10 cellular contexts compared by ENCODE assay signal in the genomic region with DNA sequence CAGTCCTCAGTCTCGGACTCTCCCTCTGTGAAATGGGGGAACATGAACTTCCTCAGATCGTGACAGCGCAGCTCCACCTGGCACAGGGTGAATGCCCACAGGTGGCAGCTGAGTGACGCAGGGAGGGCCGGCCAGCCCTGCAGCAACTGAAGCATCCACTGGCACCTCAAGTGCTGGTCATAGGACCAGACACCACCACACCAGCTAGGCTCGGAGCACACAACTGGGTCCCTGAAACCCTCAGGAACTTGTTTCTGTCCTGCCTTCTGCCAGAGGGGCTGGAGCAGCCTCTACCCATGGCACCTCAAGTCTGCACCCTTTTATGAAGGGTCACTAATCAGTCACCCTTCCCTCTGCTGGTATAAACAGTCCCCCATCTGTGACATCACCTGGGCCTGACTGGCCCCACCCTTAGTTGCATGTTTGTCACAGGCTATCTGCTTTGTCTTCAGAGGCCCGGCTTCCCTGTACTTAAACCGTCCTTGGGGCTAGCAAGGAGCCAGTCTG. TPM values are rescaled to one million over a fixed set of nuclear protein-coding genes. Genes with fewer than 3 reads are reported as not detected.
DNase-seq lines count a peak whose midpoint lies in the region; ATAC-seq, FAIRE-seq and TF ChIP-seq lines count a peak whose summit lies in the region.
"Had no signal": no experiment of that assay in that cellular context is flagged by ENCODE, and none has a peak within 500 bp of the region (broad histone marks: within the 10 kb centered on the region; RNA-seq: fewer than 3 reads in every experiment).

No MANE protein-coding gene starts in this region.

- peaks cover 0 to 5% of the 10 kb centered on the region in 2 donors for H3K36me3 ChIP-seq in kidney (ENCODE audit: control insufficient read depth in 1 of 2, insufficient read depth in 2 of 2, low read length in 2 of 2)

- no peak overlapping the region for H3K27ac ChIP-seq in kidney (ENCODE audit: low read depth in 2 of 2, low read length in 2 of 2)

- peaks cover 0 to 2% (median 0%) of the 10 kb centered on the region in 7 donors for H3K9me3 Mint-ChIP-seq in CD14-positive monocyte

- H3K27me3 Mint-ChIP-seq in CD14-positive monocyte (ENCODE audit: low read depth in 3 of 3): peaks cover 0 to 12% (median 6%) of the 10 kb centered on the region in 3 donors

- in situ Hi-C loops in GM18951 (cut with MboI; ENCODE audit: low sequenced_read_pairs, unreplicated experiment): no loop called here

- H3K9ac ChIP-seq in kidney (ENCODE audit: low read length in 2 of 2): no peak overlapping the region

- intact Hi-C loops in CD14-positive monocyte (cut with micrococcal nuclease): no loop called here
- intact Hi-C loops in kidney (cut with DNase I): loop anchor here (5.0 kb wide), 1 partner anchor 40 kb away; no protein-coding TSS in a partner anchor
- intact Hi-C loops in sciatic nerve (cut with DNase I): no loop called here

- H3K4me3 ChIP-seq in kidney (ENCODE audit: low read length in 2 of 2): no peak overlapping the region

- peaks cover 5 to 30% of the 10 kb centered on the region in 2 donors for H3K4me1 ChIP-seq in kidney (ENCODE audit: control insufficient read depth in 1 of 2, insufficient read depth in 1 of 2, low read depth in 1 of 2, low read length in 2 of 2)

- H3K27ac Mint-ChIP-seq in CD14-positive monocyte: peak overlapping the region in 4 of 7 donors; percentile 27 to 83 (median 34)

- no peak for FAIRE-seq in kidney (lab: Jason Lieb, UNC)

- no peaks in the 10 kb centered on the region for H3K9me3 ChIP-seq in kidney (ENCODE audit: control insufficient read depth in 1 of 2, low read length in 2 of 2)

- TF ChIP-seq CTCF in CD14-positive monocyte (IDR thresholded peaks at IDR 0.05): no peak
- no peak for TF ChIP-seq CTCF in kidney (IDR thresholded peaks at IDR 0.05; ENCODE audit: borderline replicate concordance, extremely low read depth, insufficient read depth)

- ATAC-seq in HG03565 (IDR thresholded peaks at IDR 0.05; ENCODE audit: unreplicated experiment) (no peak), sciatic nerve (no peak)

- peaks cover 53 to 54% of the 10 kb centered on the region in 2 donors for H3K36me3 Mint-ChIP-seq in CD14-positive monocyte

- H3K4me1 Mint-ChIP-seq in CD14-positive monocyte: peaks cover 85% of the 10 kb centered on the region

- peak; percentile 23 for TF ChIP-seq POLR2A in GM18951 (IDR thresholded peaks at IDR 0.05; ENCODE audit: extremely low read depth, insufficient read depth, insufficient read length)

- DNase-seq in CD14-positive monocyte (ENCODE audit: low spot score) (no peak), RPMI8226 (peak; percentile 93), kidney (peak; percentile 73), AG08395 (ENCODE audit: low spot score) (no peak), LoVo (ENCODE audit: low spot score) (no peak), sciatic nerve (ENCODE audit: low spot score) (no peak)
- DNase-seq: DND-41, NCI-H2081 treated with DMSO at 0.1 percent for 48 hours had no signal

- H3K4me3 Mint-ChIP-seq in CD14-positive monocyte: peak overlapping the region in 1 of 2 donors; percentile 46

RNA-seq across cellular contexts. Expression of a gene that starts 7.4 kb away (rescaled TPM):
- polyA plus RNA-seq in CD14-positive monocyte (not detected), kidney (ENCODE audit: insufficient read depth, low read depth, low replicate concordance) (4.5 TPM)
- total RNA-seq in kidney (20.7 TPM), sciatic nerve (0.58 TPM)

RNA-seq across cellular contexts. Expression of a gene that starts 26.5 kb away (rescaled TPM):
- 10 to 100 TPM; 30.3 to 48.4 TPM for polyA plus RNA-seq in CD14-positive monocyte
- 76.1 TPM for total RNA-seq in kidney
- 48.9 TPM for polyA plus RNA-seq in kidney (ENCODE audit: insufficient read depth, low read depth, low replicate concordance)
- 64.5 TPM for total RNA-seq in sciatic nerve

RNA-seq across cellular contexts. Expression of a gene that starts 41.5 kb away (rescaled TPM):
- polyA plus RNA-seq in CD14-positive monocyte (10 to 100 TPM in 1 of 2 donors, 1 to 10 TPM in 1; 9.4 to 10.0 TPM), kidney (ENCODE audit: insufficient read depth, low read depth, low replicate concordance) (24.0 TPM)
- total RNA-seq in kidney (20.9 TPM), sciatic nerve (17.7 TPM)

RNA-seq across cellular contexts. Expression of a gene that starts 48.9 kb away (rescaled TPM):
- 10 to 100 TPM in 1 of 2 donors, 1 to 10 TPM in 1; 9.9 to 12.6 TPM for polyA plus RNA-seq in CD14-positive monocyte
- total RNA-seq in kidney: 12.5 TPM
- polyA plus RNA-seq in kidney (ENCODE audit: insufficient read depth, low read depth, low replicate concordance): 15.4 TPM
- 18.0 TPM for total RNA-seq in sciatic nerve

Comparison
In these comparisons a context has a peak if more than half of its experiments do, and no peak if none do; other contexts are left out.
1. DNase-seq: peak in RPMI8226 (single experiment) and kidney (single experiment); none in CD14-positive monocyte (single experiment), AG08395 (single experiment), LoVo (single experiment) and sciatic nerve (single experiment).
2. RNA of a gene that starts 7.4 kb away (total RNA-seq): 20.7 TPM in kidney (single experiment); 0.58 TPM in sciatic nerve (single experiment); every median in the first group is over 10 times any median in the second.